In the genomic region with DNA sequence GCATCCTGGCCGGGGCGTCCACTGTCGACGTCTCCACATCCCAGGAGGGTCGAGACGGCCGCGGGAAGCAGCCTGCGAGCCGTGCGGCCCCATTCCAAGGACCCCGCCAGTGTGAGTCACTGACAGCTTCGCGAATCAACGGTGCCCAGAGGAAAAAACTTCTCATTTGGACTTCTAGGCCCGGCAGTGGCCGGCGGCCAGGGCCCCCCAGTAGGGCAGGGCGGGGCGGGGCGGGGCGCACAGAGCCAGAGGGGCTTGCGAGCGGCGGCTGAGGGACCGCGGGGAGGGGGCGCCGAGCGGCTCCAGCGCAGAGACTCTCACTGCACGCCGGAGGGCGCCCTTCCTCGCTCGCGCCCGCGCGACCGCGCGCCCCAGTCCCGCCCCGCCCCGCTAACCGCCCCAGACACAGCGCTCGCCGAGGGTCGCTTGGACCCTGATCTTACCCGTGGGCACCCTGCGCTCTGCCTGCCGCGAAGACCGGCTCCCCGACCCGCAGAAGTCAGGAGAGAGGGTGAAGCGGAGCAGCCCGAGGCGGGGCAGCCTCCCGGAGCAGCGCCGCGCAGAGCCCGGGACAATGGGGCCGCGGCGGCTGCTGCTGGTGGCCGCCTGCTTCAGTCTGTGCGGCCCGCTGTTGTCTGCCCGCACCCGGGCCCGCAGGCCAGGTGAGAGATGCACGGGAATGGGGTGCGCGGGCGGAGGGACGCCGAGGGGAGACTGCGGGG, we compare ENCODE assay signal across 8 cellular contexts. TPM values are rescaled to one million over a fixed set of nuclear protein-coding genes. Genes with fewer than 3 reads are reported as not detected.
A peak's percentile ranks its signal among the peaks of the same experiment; 100 is the strongest.
DNase-seq lines count a peak whose midpoint lies in the region; ATAC-seq and TF ChIP-seq lines count a peak whose summit lies in the region.

TSS of gene F2R (plus strand) at position 393 of the 722 bp plus-strand sequence. CDS start at position 575, 182 bp downstream.

- H3K27me3 ChIP-seq in effector memory CD4-positive, alpha-beta T cell (replicated peaks; ENCODE audit: control insufficient read depth, insufficient read depth, low read length, poor library complexity, severe bottlenecking) = no peaks in the 10 kb centered on the region

- CTCF ChIA-PET in GM10248 (lab: Yijun Ruan, JAX) = interaction anchor here (0.7 to 1.9 kb wide), 7 partner anchors 8 to 59 kb away, joined by 3 to 10 read pairs (median 4); no protein-coding TSS in a partner anchor
- CTCF ChIA-PET in activated CD4-positive, alpha-beta T cell treated with anti-CD3 and anti-CD28 coated beads, Interleukin-2, amount 10 ng/mL, durations not matched to agents 7 days and 5 days (lab: Charles Lee) = interaction anchor here (1.2 to 2.4 kb wide), 3 partner anchors 17 to 58 kb away, joined by 4 to 15 read pairs (median 4); no protein-coding TSS in a partner anchor

- peak within 1 kb of the TSS; percentile 85 for H3K4me3 ChIP-seq in effector memory CD4-positive, alpha-beta T cell (ENCODE audit: insufficient read depth, low read depth, low read length, poor library complexity, severe bottlenecking)

- no peaks in the 10 kb centered on the region for H3K36me3 ChIP-seq in effector memory CD4-positive, alpha-beta T cell (ENCODE audit: control insufficient read depth, insufficient read depth, low read length)

- peak; percentile 82 for ATAC-seq in stimulated activated effector memory CD8-positive, alpha-beta T cell treated with anti-CD3 and anti-CD28 coated beads, Interleukin-12 subunit alpha, Interleukin-12 subunit beta, amount 100 ng/mL, for 72 hours

- TF ChIP-seq CTCF in GM10248 (IDR thresholded peaks at IDR 0.05; ENCODE audit: control extremely low read depth, extremely low read depth, low read depth, missing control alignments) = peak; percentile 49

- H3K27ac ChIP-seq in effector memory CD4-positive, alpha-beta T cell (ENCODE audit: insufficient read depth, low read length, poor library complexity, severe bottlenecking) = no peak within 1 kb of the TSS

- H3K4me3 Mint-ChIP-seq in activated CD4-positive, alpha-beta T cell treated with anti-CD3 and anti-CD28 coated beads, Interleukin-2, amount 10 ng/mL, durations not matched to agents 7 days and 5 days = peak within 1 kb of the TSS; percentile 79
- peak within 1 kb of the TSS; percentile 86 for H3K4me3 Mint-ChIP-seq in stimulated activated effector memory CD8-positive, alpha-beta T cell treated with anti-CD3 and anti-CD28 coated beads, Interleukin-12 subunit alpha, Interleukin-12 subunit beta, amount 100 ng/mL, for 72 hours

- peaks cover 42% of the 10 kb centered on the region for H3K4me1 Mint-ChIP-seq in activated CD4-positive, alpha-beta T cell treated with anti-CD3 and anti-CD28 coated beads, Interleukin-2, amount 10 ng/mL, durations not matched to agents 7 days and 5 days
- H3K4me1 Mint-ChIP-seq in stimulated activated effector memory CD8-positive, alpha-beta T cell treated with anti-CD3 and anti-CD28 coated beads, Interleukin-12 subunit alpha, Interleukin-12 subunit beta, amount 100 ng/mL, for 72 hours = peaks cover 56% of the 10 kb centered on the region

- H3K36me3 Mint-ChIP-seq in activated CD4-positive, alpha-beta T cell treated with anti-CD3 and anti-CD28 coated beads, Interleukin-2, amount 10 ng/mL, durations not matched to agents 7 days and 5 days (ENCODE audit: low read depth) = peaks cover under 1% of the 10 kb centered on the region
- peaks cover 28% of the 10 kb centered on the region for H3K36me3 Mint-ChIP-seq in stimulated activated effector memory CD8-positive, alpha-beta T cell treated with anti-CD3 and anti-CD28 coated beads, Interleukin-12 subunit alpha, Interleukin-12 subunit beta, amount 100 ng/mL, for 72 hours

- no peaks in the 10 kb centered on the region for H3K9me3 Mint-ChIP-seq in activated CD4-positive, alpha-beta T cell treated with anti-CD3 and anti-CD28 coated beads, Interleukin-2, amount 10 ng/mL, durations not matched to agents 7 days and 5 days
- no peaks in the 10 kb centered on the region for H3K9me3 Mint-ChIP-seq in stimulated activated effector memory CD8-positive, alpha-beta T cell treated with anti-CD3 and anti-CD28 coated beads, Interleukin-12 subunit alpha, Interleukin-12 subunit beta, amount 100 ng/mL, for 72 hours

- no peaks in the 10 kb centered on the region for H3K9me3 ChIP-seq in effector memory CD4-positive, alpha-beta T cell (ENCODE audit: control insufficient read depth, low read length)

- H3K4me1 ChIP-seq in effector memory CD4-positive, alpha-beta T cell (ENCODE audit: control insufficient read depth, insufficient read depth, low read length, poor library complexity, severe bottlenecking) = peaks cover 17% of the 10 kb centered on the region

- H3K27me3 Mint-ChIP-seq in activated CD4-positive, alpha-beta T cell treated with anti-CD3 and anti-CD28 coated beads, Interleukin-2, amount 10 ng/mL, durations not matched to agents 7 days and 5 days = peaks cover 35% of the 10 kb centered on the region

- peak within 1 kb of the TSS; percentile 84 for H3K27ac Mint-ChIP-seq in activated CD4-positive, alpha-beta T cell treated with anti-CD3 and anti-CD28 coated beads, Interleukin-2, amount 10 ng/mL, durations not matched to agents 7 days and 5 days
- peak within 1 kb of the TSS; percentile 92 for H3K27ac Mint-ChIP-seq in stimulated activated effector memory CD8-positive, alpha-beta T cell treated with anti-CD3 and anti-CD28 coated beads, Interleukin-12 subunit alpha, Interleukin-12 subunit beta, amount 100 ng/mL, for 72 hours

- DNase-seq in GM10248 (ENCODE audit: extremely low spot score) (peak; percentile 81), HCEC 1CT (peak; percentile 58), MV-4-11 (lab: John Stamatoyannopoulos, UW) (peak; percentile 34), lung microvascular endothelial cell (ENCODE audit: low read depth in 2 of 2) (peak; percentile 86 to 94), GF-D8 (lab: John Stamatoyannopoulos, UW) (no peak)
- peak; percentile 54 for DNase-seq in activated CD4-positive, alpha-beta T cell treated with anti-CD3 and anti-CD28 coated beads, Interleukin-2, amount 10 ng/mL, durations not matched to agents 7 days and 5 days
- peak; percentile 30 to 44 (median 34) for DNase-seq in effector memory CD4-positive, alpha-beta T cell
- peak; percentile 50 to 79 for DNase-seq in stimulated activated effector memory CD8-positive, alpha-beta T cell treated with anti-CD3 and anti-CD28 coated beads, Interleukin-12 subunit alpha, Interleukin-12 subunit beta, amount 100 ng/mL, for 72 hours (ENCODE audit: low spot score in 2 of 2)

- POLR2A ChIA-PET in GM10248 (lab: Yijun Ruan, JAX) = no interaction called here
- POLR2A ChIA-PET in activated CD4-positive, alpha-beta T cell treated with anti-CD3 and anti-CD28 coated beads, Interleukin-2, amount 10 ng/mL, durations not matched to agents 7 days and 5 days (lab: Charles Lee) = no interaction called here

RNA-seq across cellular contexts. Expression of gene F2R, which starts in this region (rescaled TPM):
- 1 to 10 TPM; 5.9 to 7.3 TPM for total RNA-seq in activated CD4-positive, alpha-beta T cell treated with anti-CD3 and anti-CD28 coated beads, Interleukin-2, amount 10 ng/mL, durations not matched to agents 7 days and 5 days
- 59.3 and 81.7 TPM in 2 replicates for total RNA-seq in lung microvascular endothelial cell
